18 cellular contexts compared by ENCODE assay signal in genomic region chr5:105057001-105057436, GRCh38.
"Had no signal": no experiment of that assay in that cellular context is flagged by ENCODE, and none has a peak within 500 bp of the region (broad histone marks: within the 10 kb centered on the region; RNA-seq: fewer than 3 reads in every experiment).

No MANE protein-coding gene starts in this region.

- H3K4me1 ChIP-seq: gastrocnemius medialis, heart left ventricle, left ventricle myocardium inferior, lower lobe of right lung, psoas muscle, transverse colon had no signal

- H3K4me3 ChIP-seq: dorsolateral prefrontal cortex, gastrocnemius medialis, heart left ventricle, hepatocyte, left ventricle myocardium inferior, lower lobe of right lung, ovary, psoas muscle, skin epidermis, transverse colon had no signal

- H3K36me3 ChIP-seq: gastrocnemius medialis, heart left ventricle, left ventricle myocardium inferior, lower lobe of right lung, ovary, transverse colon had no signal

- ATAC-seq: gastrocnemius medialis; heart left ventricle; left colon; naive thymus-derived CD8-positive, alpha-beta T cell; psoas muscle; stimulated activated naive B cell treated with anti-CD40 and anti-IgM and Interleukin-4, amounts not matched to agents 10 μg/mL and 1 μg/mL and 100 μg/mL, for 72 hours had no signal

- H3K27ac ChIP-seq: dorsolateral prefrontal cortex, gastrocnemius medialis, heart left ventricle, hepatocyte, left ventricle myocardium inferior, lower lobe of right lung, ovary, psoas muscle, skin epidermis, transverse colon had no signal

- H3K27me3 ChIP-seq: dorsolateral prefrontal cortex, gastrocnemius medialis, heart left ventricle, hepatocyte, ovary, transverse colon had no signal

- DNase-seq: dorsolateral prefrontal cortex; effector CD4-positive, alpha-beta T cell; gastrocnemius medialis; left colon; left ventricle myocardium inferior; lower lobe of right lung; naive thymus-derived CD8-positive, alpha-beta T cell; nephron progenitor cell; occipital lobe; ovary; psoas muscle; stimulated activated CD4-positive, alpha-beta T cell treated with anti-CD3 and anti-CD28 coated beads, Interleukin-15, amount 100 ng/mL, for 24 hours; stimulated activated CD4-positive, alpha-beta T cell treated with anti-CD3 and anti-CD28 coated beads, Interleukin-2, amount 100 ng/mL, for 48 hours; stimulated activated naive B cell treated with anti-CD40 and anti-IgM and Interleukin-4, amounts not matched to agents 10 μg/mL and 1 μg/mL and 100 μg/mL, for 72 hours; transverse colon had no signal

- H3K9me3 ChIP-seq: gastrocnemius medialis, lower lobe of right lung, ovary, psoas muscle, transverse colon had no signal
